In genomic region chr4:57131849-57132745, GRCh38 we compare ENCODE assay signal across 12 cellular contexts. TPM values are rescaled to one million over a fixed set of nuclear protein-coding genes. Genes with fewer than 3 reads are reported as not detected.
DNase-seq lines count a peak whose midpoint lies in the region; ATAC-seq, FAIRE-seq and TF ChIP-seq lines count a peak whose summit lies in the region.
"Had no signal": no experiment of that assay in that cellular context is flagged by ENCODE, and none has a peak within 500 bp of the region (broad histone marks: within the 10 kb centered on the region; RNA-seq: fewer than 3 reads in every experiment).

No MANE protein-coding gene starts in this region.

- no peak for TF ChIP-seq CTCF in SK-N-SH (IDR thresholded peaks at IDR 0.05)
- TF ChIP-seq CTCF in astrocyte (IDR thresholded peaks at IDR 0.05; ENCODE audit: insufficient read depth, low read depth, low read length), result no peak
- no peak for TF ChIP-seq CTCF in OCI-LY7 (conservative IDR thresholded peaks at IDR 0.05; ENCODE audit: low read length)

- peaks cover 4% of the 10 kb centered on the region for H3K36me3 Mint-ChIP-seq in astrocyte (ENCODE audit: low read depth, unreplicated experiment)

- no peaks in the 10 kb centered on the region for H3K36me3 ChIP-seq in SK-N-SH (replicated peaks in 1 of 2; ENCODE audit: control insufficient read depth in 1 of 2, insufficient read depth in 2 of 2, low read length in 1 of 2)
- H3K36me3 ChIP-seq in astrocyte (ENCODE audit: insufficient read depth, low read length), result no peaks in the 10 kb centered on the region
- no peaks in the 10 kb centered on the region for H3K36me3 ChIP-seq in OCI-LY7 (ENCODE audit: insufficient read depth, low read length)

- H3K9me3 ChIP-seq in SK-N-SH (no peaks in the 10 kb centered on the region), astrocyte (ENCODE audit: insufficient read depth, low read depth, low read length) (peaks cover 7% of the 10 kb centered on the region), OCI-LY7 (ENCODE audit: low read length) (no peaks in the 10 kb centered on the region)

- no peak overlapping the region for H3K9ac ChIP-seq in SK-N-SH
- H3K9ac ChIP-seq in astrocyte (ENCODE audit: low read length), result no peak overlapping the region

- TF ChIP-seq RAD21 in SK-N-SH (IDR thresholded peaks at IDR 0.05; ENCODE audit: low read length), result no peak

- H3K4me2 ChIP-seq in SK-N-SH (peak overlapping the region; percentile 41), astrocyte (ENCODE audit: low read length) (peak overlapping the region; percentile 27), OCI-LY7 (ENCODE audit: low read length) (no peak overlapping the region)

- H3K4me3 Mint-ChIP-seq in astrocyte (ENCODE audit: unreplicated experiment), result no peak overlapping the region
- H3K4me3 Mint-ChIP-seq: neural crest cell had no signal

- CTCF ChIA-PET in SK-N-SH (lab: Yijun Ruan, JAX), result interaction anchor here (1.3 to 1.8 kb wide), 3 partner anchors 31 to 94 kb away, joined by 3 to 7 read pairs (median 6); no protein-coding TSS in a partner anchor
- CTCF ChIA-PET in OCI-LY7 (lab: Charles Lee; ENCODE audit: unreplicated experiment), result no interaction called here

- intact Hi-C loops in OCI-LY7 (cut with micrococcal nuclease; ENCODE audit: unreplicated experiment), result no loop called here

- POLR2A ChIA-PET in SK-N-SH (lab: Yijun Ruan, JAX) (no interaction called here), OCI-LY7 (lab: Charles Lee) (no interaction called here)

- 35% methylated on average over 7 of the region's 7 CpGs for WGBS in SK-N-SH (ENCODE audit: low lambda C conversion rate)

- H3K4me1 ChIP-seq in SK-N-SH (ENCODE audit: control insufficient read depth in 1 of 2, insufficient read depth in 2 of 2, low read depth in 1 of 2, low read length in 1 of 2) (peaks cover 7 to 10% of the 10 kb centered on the region in 2 experiments; a peak in 2 of 4 replicates), astrocyte (ENCODE audit: insufficient read depth, low read length) (peaks cover 23% of the 10 kb centered on the region), OCI-LY7 (ENCODE audit: insufficient read depth, low read length, poor library complexity, severe bottlenecking) (no peaks in the 10 kb centered on the region)

- peaks cover 39% of the 10 kb centered on the region for H3K4me1 Mint-ChIP-seq in astrocyte (ENCODE audit: low read depth, unreplicated experiment)
- H3K4me1 Mint-ChIP-seq: neural crest cell had no signal

- H3K27me3 Mint-ChIP-seq in astrocyte (ENCODE audit: low read depth, unreplicated experiment), result no peaks in the 10 kb centered on the region

- no peak overlapping the region for H3K4me3 ChIP-seq in SK-N-SH (ENCODE audit: low read depth in 2 of 2, low read length in 1 of 2)
- no peak overlapping the region for H3K4me3 ChIP-seq in astrocyte (ENCODE audit: insufficient read depth, low read depth, low read length)
- no peak overlapping the region for H3K4me3 ChIP-seq in OCI-LY7 (ENCODE audit: low read depth, low read length, poor library complexity, severe bottlenecking)

- H3K27me3 ChIP-seq in SK-N-SH (ENCODE audit: insufficient read depth) (no peaks in the 10 kb centered on the region), astrocyte (ENCODE audit: insufficient read depth, low read length) (no peaks in the 10 kb centered on the region)

- H3F3A ChIP-seq in SK-N-SH (replicated peaks; ENCODE audit: insufficient read depth), result peaks cover 10% of the 10 kb centered on the region

- no TSS peak for BruUV-seq in OCI-LY7 (replicated peaks; lab: Mats Ljungman, UMichigan)

- H3K79me2 ChIP-seq in SK-N-SH (ENCODE audit: insufficient read depth) (no peaks in the 10 kb centered on the region), astrocyte (ENCODE audit: insufficient read depth, low read length) (no peaks in the 10 kb centered on the region), OCI-LY7 (ENCODE audit: insufficient read depth, low read depth, low read length) (no peaks in the 10 kb centered on the region)

- H3K27ac ChIP-seq in SK-N-SH (ENCODE audit: low read depth in 2 of 2, low read length in 1 of 2), result peak overlapping the region in 1 of 2 experiments; percentile 17; a peak in 2 of 4 replicates
- no peak overlapping the region for H3K27ac ChIP-seq in astrocyte (ENCODE audit: low read depth, low read length)
- H3K27ac ChIP-seq in OCI-LY7 (ENCODE audit: low read depth, low read length, poor library complexity, severe bottlenecking), result no peak overlapping the region

- DNase-seq in SK-N-SH, result no peak
- DNase-seq in astrocyte (ENCODE audit: low read depth), result peak; percentile 67
- peak; percentile 78 for DNase-seq in kidney tubule cell (ENCODE audit: low spot score)
- peak; percentile 66 for DNase-seq in urothelium cell line (ENCODE audit: low spot score)
- DNase-seq in OCI-LY7 (ENCODE audit: low spot score), result no peak
- no peak for DNase-seq in SKM-1 (lab: John Stamatoyannopoulos, UW; ENCODE audit: unreplicated experiment)
- DNase-seq: NCI-H524 treated with DMSO at 0.1 percent for 48 hours; stimulated activated CD4-positive, alpha-beta T cell treated with anti-CD3 and anti-CD28 coated beads, Interleukin-4, amount 100 ng/mL, for 24 hours had no signal

- H3K27ac Mint-ChIP-seq in astrocyte (ENCODE audit: unreplicated experiment), result peak overlapping the region; percentile 50

- H2AFZ ChIP-seq in SK-N-SH (ENCODE audit: low read depth) (no peak overlapping the region), astrocyte (ENCODE audit: low read depth, low read length) (peak overlapping the region; percentile 35), OCI-LY7 (ENCODE audit: low read length) (no peak overlapping the region)

- FAIRE-seq in astrocyte (lab: Jason Lieb, UNC) (no peak), urothelium cell line (lab: Jason Lieb, UNC) (peak; percentile 59)
- FAIRE-seq: HTR-8/SVneo had no signal

- TF ChIP-seq EP300 in SK-N-SH (IDR thresholded peaks at IDR 0.05; ENCODE audit: borderline replicate concordance in 1 of 2, low read depth in 1 of 2, low read length in 1 of 2), result no peak

- no peaks in the 10 kb centered on the region for H4K20me1 ChIP-seq in SK-N-SH (ENCODE audit: insufficient read depth)
- no peaks in the 10 kb centered on the region for H4K20me1 ChIP-seq in astrocyte (ENCODE audit: insufficient read depth, low read length)
- no peaks in the 10 kb centered on the region for H4K20me1 ChIP-seq in OCI-LY7 (ENCODE audit: insufficient read depth, low read length)

- no peaks in the 10 kb centered on the region for H3K9me2 ChIP-seq in SK-N-SH
- no peaks in the 10 kb centered on the region for H3K9me2 ChIP-seq in OCI-LY7 (ENCODE audit: insufficient read depth, low read length)

- ATAC-seq in SK-N-SH treated with all-trans-retinoic acid at 6 μM for 48 hours (no peak), HG02571 (IDR thresholded peaks at IDR 0.05; ENCODE audit: unreplicated experiment) (no peak)

- peaks cover 12% of the 10 kb centered on the region for H3K9me3 Mint-ChIP-seq in astrocyte (ENCODE audit: unreplicated experiment)

TF ChIP-seq in SK-N-SH, 30 proteins besides CTCF, POLR2A, EP300 and RAD21 (continues in another document):
- no peak for TF ChIP-seq USF1 (IDR thresholded peaks at IDR 0.05; ENCODE audit: borderline replicate concordance, low read depth)

TF ChIP-seq in SK-N-SH treated with all-trans-retinoic acid at 6 μM for 48 hours, 23 proteins besides CTCF, POLR2A, EP300 and RAD21:
- TF ChIP-seq PATZ1 (CRISPR knock-in tag; IDR thresholded peaks at IDR 0.05; ENCODE audit: borderline replicate concordance), result no peak
- TF ChIP-seq ZC3H10 (CRISPR knock-in tag; IDR thresholded peaks at IDR 0.05), result no peak
- no peak for TF ChIP-seq ZNF565 (CRISPR knock-in tag; conservative IDR thresholded peaks at IDR 0.05; ENCODE audit: low read depth)

RNA-seq across cellular contexts. Expression of gene IGFBP7, which starts 21.9 kb away (rescaled TPM):
- polyA plus RNA-seq in SK-N-SH (2012; rRNA removed), result 0.38 and 0.71 TPM in 2 replicates
- polyA plus RNA-seq in SK-N-SH (2012; cell fraction: cytosol; rRNA removed), result 0.39 and 0.67 TPM in 2 replicates
- polyA plus RNA-seq in SK-N-SH (2012; cell fraction: nucleus; rRNA removed), result 0.77 and 1.4 TPM in 2 replicates
- total RNA-seq in astrocyte, result 930 and 1,304 TPM in 2 replicates
- not detected in 2 replicates for total RNA-seq in OCI-LY7 (2014; rRNA removed; shearing (Covaris generic))
- total RNA-seq in OCI-LY7 (2022), result not detected in 2 replicates

Comparison
In these comparisons a context has a peak if more than half of its experiments do, and no peak if none do; other contexts are left out.
1. DNase-seq: peak in astrocyte (single experiment), kidney tubule cell (single experiment) and urothelium cell line (single experiment); none in SK-N-SH (single experiment), OCI-LY7 (single experiment) and SKM-1 (single experiment).
2. RNA of gene IGFBP7, which starts 21.9 kb away (total RNA-seq): 930 to 1,304 TPM in astrocyte; not detected in OCI-LY7; every median in the first group is over 100 times any median in the second.